ENCODE assay signal across 22 cellular contexts in the genomic region with DNA sequence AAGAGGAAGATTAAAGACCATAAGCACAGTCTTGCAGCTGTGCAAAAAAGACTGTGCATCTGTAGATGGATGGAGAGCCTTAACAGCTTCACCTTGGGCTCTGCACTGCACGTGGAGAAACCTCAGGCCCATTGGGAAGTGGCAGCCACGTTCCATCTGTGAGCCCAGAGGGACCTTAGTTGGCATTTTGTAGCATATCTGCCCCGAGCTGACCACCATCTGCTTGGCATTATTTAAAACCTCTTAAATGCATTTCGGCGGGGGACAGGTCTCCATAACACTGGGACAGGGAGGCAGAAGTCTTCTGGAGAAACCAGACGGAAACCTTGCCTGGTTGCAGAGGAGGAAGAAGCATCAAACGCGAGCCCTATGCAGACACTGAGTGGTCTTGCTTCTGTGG.
DNase-seq lines count a peak whose midpoint lies in the region; ATAC-seq and TF ChIP-seq lines count a peak whose summit lies in the region.
"Had no signal": no experiment of that assay in that cellular context is flagged by ENCODE, and none has a peak within 500 bp of the region (broad histone marks: within the 10 kb centered on the region; RNA-seq: fewer than 3 reads in every experiment).

No MANE protein-coding gene starts in this region.

- H3K36me3 Mint-ChIP-seq in activated CD4-positive, alpha-beta T cell treated with anti-CD3 and anti-CD28 coated beads for 36 hours (ENCODE audit: low read depth): no peaks in the 10 kb centered on the region
- no peaks in the 10 kb centered on the region for H3K36me3 Mint-ChIP-seq in CD4-positive, alpha-beta T cell (ENCODE audit: low read depth)
- H3K36me3 Mint-ChIP-seq in activated naive CD8-positive, alpha-beta T cell: peaks cover 1% of the 10 kb centered on the region
- H3K36me3 Mint-ChIP-seq in natural killer cell treated with Interleukin-12 subunit alpha and Interleukin-12 subunit beta and Interleukin-15 and Interleukin-18, amount 100 ng/mL, for 72 hours: no peaks in the 10 kb centered on the region

- in situ Hi-C loops in G401 (cut with HindIII; ENCODE audit: low sequenced_read_pairs): no loop called here
- in situ Hi-C loops in GM13977 (cut with MboI; ENCODE audit: low pct_unique_long_range_greater_than_20kb, low sequenced_read_pairs, unreplicated experiment): loop anchor here (25.0 kb wide), 1 partner anchor 354 kb away; a partner anchor contains a TSS

- no peaks in the 10 kb centered on the region for H3K9me3 Mint-ChIP-seq in activated CD4-positive, alpha-beta T cell treated with anti-CD3 and anti-CD28 coated beads for 36 hours (ENCODE audit: low read depth)
- H3K9me3 Mint-ChIP-seq in CD4-positive, alpha-beta T cell: no peaks in the 10 kb centered on the region
- H3K9me3 Mint-ChIP-seq in activated naive CD8-positive, alpha-beta T cell (ENCODE audit: low read depth): no peaks in the 10 kb centered on the region
- H3K9me3 Mint-ChIP-seq in natural killer cell treated with Interleukin-12 subunit alpha and Interleukin-12 subunit beta and Interleukin-15 and Interleukin-18, amount 100 ng/mL, for 72 hours: no peaks in the 10 kb centered on the region

- POLR2A ChIA-PET in activated CD4-positive, alpha-beta T cell treated with anti-CD3 and anti-CD28 coated beads for 36 hours (lab: Charles Lee): interaction anchor here (0.5 kb wide), 1 partner anchor 547 kb away, joined by 3 read pairs; no protein-coding TSS in a partner anchor
- POLR2A ChIA-PET in CD4-positive, alpha-beta T cell (lab: Charles Lee): no interaction called here

- intact Hi-C loops in activated CD4-positive, alpha-beta T cell treated with anti-CD3 and anti-CD28 coated beads for 36 hours (cut with DNase I, micrococcal nuclease): loop anchor here (2.0 to 10.0 kb wide), 4 partner anchors 81 to 994 kb away; no protein-coding TSS in a partner anchor
- intact Hi-C loops in CD4-positive, alpha-beta T cell (cut with DNase I, micrococcal nuclease): loop anchor here in 1 of 2 experiments (5.0 kb wide), 1 partner anchor 994 kb away; no protein-coding TSS in a partner anchor

- no peaks in the 10 kb centered on the region for H3K27me3 ChIP-seq in CD4-positive, alpha-beta T cell (ENCODE audit: control insufficient read depth, insufficient read depth, low read length)

- ATAC-seq in activated CD4-positive, alpha-beta T cell treated with anti-CD3 and anti-CD28 coated beads for 36 hours: no peak
- no peak for ATAC-seq in CD4-positive, alpha-beta T cell (ENCODE audit: poor library complexity)
- ATAC-seq in natural killer cell treated with Interleukin-12 subunit alpha and Interleukin-12 subunit beta and Interleukin-15 and Interleukin-18, amount 100 ng/mL, for 72 hours: no peak
- ATAC-seq: GM12878 had no signal

- CTCF ChIA-PET in activated CD4-positive, alpha-beta T cell treated with anti-CD3 and anti-CD28 coated beads for 36 hours (lab: Charles Lee): interaction anchor here (1.3 kb wide), 1 partner anchor 8 kb away, joined by 3 read pairs; no protein-coding TSS in a partner anchor
- CTCF ChIA-PET in CD4-positive, alpha-beta T cell (lab: Charles Lee): no interaction called here

- no peak for TF ChIP-seq CTCF in CD4-positive, alpha-beta T cell (IDR thresholded peaks at IDR 0.05)
- TF ChIP-seq CTCF in GM13977 (IDR thresholded peaks at IDR 0.05; ENCODE audit: extremely low read depth, insufficient read depth, missing control alignments): no peak

- no peak overlapping the region for H3K4me3 Mint-ChIP-seq in activated CD4-positive, alpha-beta T cell treated with anti-CD3 and anti-CD28 coated beads for 36 hours
- peak overlapping the region; percentile 26 for H3K4me3 Mint-ChIP-seq in CD4-positive, alpha-beta T cell
- H3K4me3 Mint-ChIP-seq in activated naive CD8-positive, alpha-beta T cell: peak overlapping the region; percentile 72
- peak overlapping the region; percentile 55 for H3K4me3 Mint-ChIP-seq in natural killer cell treated with Interleukin-12 subunit alpha and Interleukin-12 subunit beta and Interleukin-15 and Interleukin-18, amount 100 ng/mL, for 72 hours
- H3K4me3 Mint-ChIP-seq: activated CD4-positive, alpha-beta memory T cell treated with anti-CD3 and anti-CD28 coated beads, Interleukin-2, amount 10 ng/mL, durations not matched to agents 7 days and 5 days had no signal

- H3K4me1 Mint-ChIP-seq in activated CD4-positive, alpha-beta T cell treated with anti-CD3 and anti-CD28 coated beads for 36 hours: peaks cover 28% of the 10 kb centered on the region
- H3K4me1 Mint-ChIP-seq in CD4-positive, alpha-beta T cell (ENCODE audit: low read depth): peaks cover 33% of the 10 kb centered on the region
- peaks cover 27% of the 10 kb centered on the region for H3K4me1 Mint-ChIP-seq in activated naive CD8-positive, alpha-beta T cell (ENCODE audit: low read depth)
- H3K4me1 Mint-ChIP-seq in natural killer cell treated with Interleukin-12 subunit alpha and Interleukin-12 subunit beta and Interleukin-15 and Interleukin-18, amount 100 ng/mL, for 72 hours (ENCODE audit: low read depth in 2 of 2): peaks cover 17 to 32% of the 10 kb centered on the region in 2 donors

- H3K9me3 ChIP-seq in CD4-positive, alpha-beta T cell (ENCODE audit: control insufficient read depth, low read length): no peaks in the 10 kb centered on the region
- H3K9me3 ChIP-seq: lower lobe of right lung had no signal

- no peak overlapping the region for H3K27ac ChIP-seq in CD4-positive, alpha-beta T cell (ENCODE audit: low read depth, low read length)
- H3K27ac ChIP-seq: epithelial cell of prostate, lower lobe of right lung, WERI-Rb-1 had no signal

- peak overlapping the region; percentile 7 for H3K27ac Mint-ChIP-seq in activated CD4-positive, alpha-beta T cell treated with anti-CD3 and anti-CD28 coated beads for 36 hours
- H3K27ac Mint-ChIP-seq in CD4-positive, alpha-beta T cell: peak overlapping the region; percentile 61
- H3K27ac Mint-ChIP-seq in activated naive CD8-positive, alpha-beta T cell: peak overlapping the region; percentile 85
- peak overlapping the region; percentile 75 to 85 for H3K27ac Mint-ChIP-seq in natural killer cell treated with Interleukin-12 subunit alpha and Interleukin-12 subunit beta and Interleukin-15 and Interleukin-18, amount 100 ng/mL, for 72 hours
- H3K27ac Mint-ChIP-seq: activated CD4-positive, alpha-beta memory T cell treated with anti-CD3 and anti-CD28 coated beads, Interleukin-2, amount 10 ng/mL, durations not matched to agents 7 days and 5 days had no signal

- no peak for DNase-seq in activated CD4-positive, alpha-beta T cell treated with anti-CD3 and anti-CD28 coated beads for 36 hours
- no peak for DNase-seq in activated CD4-positive, alpha-beta T cell treated with anti-CD3 and anti-CD28 coated beads for 48 hours
- no peak for DNase-seq in CD4-positive, alpha-beta T cell
- no peak for DNase-seq in natural killer cell treated with Interleukin-12 subunit alpha and Interleukin-12 subunit beta and Interleukin-15 and Interleukin-18, amount 100 ng/mL, for 72 hours (ENCODE audit: low spot score)
- DNase-seq in G401 (ENCODE audit: low spot score): no peak
- DNase-seq in stimulated activated CD8-positive, alpha-beta memory T cell treated with anti-CD3 and anti-CD28 coated beads, Interleukin-4, amount 100 ng/mL, for 48 hours: no peak
- DNase-seq in GM13977 (ENCODE audit: low spot score): no peak
- DNase-seq: activated CD4-positive, alpha-beta memory T cell treated with anti-CD3 and anti-CD28 coated beads, Interleukin-2, amount 10 ng/mL, durations not matched to agents 7 days and 5 days; activated T-cell treated with anti-CD3 and anti-CD28 coated beads for 4 hours; cerebellar nuclear complex; DND-41; effector CD4-positive, alpha-beta T cell; glutamatergic neuron; NCI-H1092; NCI-H2029; NCI-H2227 treated with DMSO at 0.1 percent for 48 hours; NCI-H69; WERI-Rb-1 had no signal

- H3K27me3 Mint-ChIP-seq in activated CD4-positive, alpha-beta T cell treated with anti-CD3 and anti-CD28 coated beads for 36 hours: no peaks in the 10 kb centered on the region
- H3K27me3 Mint-ChIP-seq in CD4-positive, alpha-beta T cell: no peaks in the 10 kb centered on the region
- no peaks in the 10 kb centered on the region for H3K27me3 Mint-ChIP-seq in activated naive CD8-positive, alpha-beta T cell
- no peaks in the 10 kb centered on the region for H3K27me3 Mint-ChIP-seq in natural killer cell treated with Interleukin-12 subunit alpha and Interleukin-12 subunit beta and Interleukin-15 and Interleukin-18, amount 100 ng/mL, for 72 hours
- H3K27me3 Mint-ChIP-seq: activated CD4-positive, alpha-beta memory T cell treated with anti-CD3 and anti-CD28 coated beads, Interleukin-2, amount 10 ng/mL, durations not matched to agents 7 days and 5 days had no signal

Comparison
In these comparisons a context has a peak if more than half of its experiments do, and no peak if none do; other contexts are left out.
1. H3K27ac Mint-ChIP-seq: peak in every context shown above with its lines; median percentile 85 in activated naive CD8-positive, alpha-beta T cell; 80 in natural killer cell treated with Interleukin-12 subunit alpha and Interleukin-12 subunit beta and Interleukin-15 and Interleukin-18, amount 100 ng/mL, for 72 hours; 61 in CD4-positive, alpha-beta T cell; 7 in activated CD4-positive, alpha-beta T cell treated with anti-CD3 and anti-CD28 coated beads for 36 hours.